ENCODE assay signal across 8 cellular contexts in the genomic region with DNA sequence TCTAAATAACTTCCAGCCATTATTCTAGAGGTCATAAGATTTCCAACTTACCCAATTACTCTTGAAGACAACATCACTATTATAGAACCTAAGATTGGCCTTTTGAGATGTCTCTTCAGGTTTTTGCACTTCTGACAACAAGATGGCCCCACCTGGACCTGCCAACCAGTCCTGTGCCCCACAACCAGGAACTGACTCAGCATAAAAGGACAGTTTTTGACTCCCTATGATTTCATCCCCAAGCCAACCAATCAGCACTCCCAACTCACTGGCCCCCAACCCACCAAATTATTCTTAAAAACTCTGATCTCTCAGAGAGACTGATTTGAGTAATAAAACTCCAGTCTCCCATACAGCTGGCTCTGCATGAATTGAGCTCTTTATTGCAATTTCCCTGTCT.
"Had no signal": no experiment of that assay in that cellular context is flagged by ENCODE, and none has a peak within 500 bp of the region (broad histone marks: within the 10 kb centered on the region; RNA-seq: fewer than 3 reads in every experiment).

No MANE protein-coding gene starts in this region.

- H3K4me3 ChIP-seq: GM23248 had no signal

- H3K4me1 Mint-ChIP-seq: IgD-negative memory B cell had no signal

- H3K4me3 Mint-ChIP-seq: IgD-negative memory B cell had no signal

- H3K27ac ChIP-seq: GM23248, HL-60 had no signal

- H3K36me3 Mint-ChIP-seq: IgD-negative memory B cell had no signal

- H3K27ac Mint-ChIP-seq: IgD-negative memory B cell had no signal

- DNase-seq: GM23248, GOT3, H7, HCEC 1CT, Kasumi-1, KG1 had no signal

- H2AFZ ChIP-seq: GM23248 had no signal

- H3K9ac ChIP-seq: GM23248 had no signal
